In the genomic region with DNA sequence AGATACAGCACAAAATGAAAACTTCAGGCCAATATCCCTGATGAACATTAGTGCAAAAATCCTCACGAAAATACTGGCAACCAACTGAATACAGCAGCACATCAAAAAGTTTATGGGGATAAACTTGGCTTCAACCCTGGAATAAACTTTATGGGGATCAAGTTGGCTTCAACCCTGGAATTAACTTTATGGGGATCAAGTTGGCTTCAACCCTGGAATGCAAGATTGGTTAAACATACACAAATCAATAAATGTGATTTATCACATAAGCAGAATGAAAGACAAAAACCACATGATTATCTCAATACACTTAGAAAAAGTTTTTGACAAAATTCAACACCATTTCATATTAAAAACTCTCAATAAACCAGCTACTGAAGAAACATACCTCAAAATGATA, we compare ENCODE assay signal across 1 cellular context.
TF ChIP-seq lines count a peak whose summit lies in the region.

No MANE protein-coding gene starts in this region.

TF ChIP-seq in HEK293, 187 proteins besides CTCF, POLR2A, EP300 and RAD21 (continued from another document):
- TF ChIP-seq, protein P1, sequence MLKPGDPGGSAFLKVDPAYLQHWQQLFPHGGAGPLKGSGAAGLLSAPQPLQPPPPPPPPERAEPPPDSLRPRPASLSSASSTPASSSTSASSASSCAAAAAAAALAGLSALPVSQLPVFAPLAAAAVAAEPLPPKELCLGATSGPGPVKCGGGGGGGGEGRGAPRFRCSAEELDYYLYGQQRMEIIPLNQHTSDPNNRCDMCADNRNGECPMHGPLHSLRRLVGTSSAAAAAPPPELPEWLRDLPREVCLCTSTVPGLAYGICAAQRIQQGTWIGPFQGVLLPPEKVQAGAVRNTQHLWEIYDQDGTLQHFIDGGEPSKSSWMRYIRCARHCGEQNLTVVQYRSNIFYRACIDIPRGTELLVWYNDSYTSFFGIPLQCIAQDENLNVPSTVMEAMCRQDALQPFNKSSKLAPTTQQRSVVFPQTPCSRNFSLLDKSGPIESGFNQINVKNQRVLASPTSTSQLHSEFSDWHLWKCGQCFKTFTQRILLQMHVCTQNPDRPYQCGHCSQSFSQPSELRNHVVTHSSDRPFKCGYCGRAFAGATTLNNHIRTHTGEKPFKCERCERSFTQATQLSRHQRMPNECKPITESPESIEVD (tag by site-specific recombination; IDR thresholded peaks at IDR 0.05) = 0 out of 2 replicates have a peak, but pooled peaks have one; percentile 14
